Comparison of ENCODE assay signal across 23 cellular contexts in genomic region chr5:26868504-26868903, GRCh38.
A peak's percentile ranks its signal among the peaks of the same experiment; 100 is the strongest.
DNase-seq lines count a peak whose midpoint lies in the region; ATAC-seq, FAIRE-seq and TF ChIP-seq lines count a peak whose summit lies in the region.
"Had no signal": no experiment of that assay in that cellular context is flagged by ENCODE, and none has a peak within 500 bp of the region (broad histone marks: within the 10 kb centered on the region; RNA-seq: fewer than 3 reads in every experiment).

No MANE protein-coding gene starts in this region.

- H3K27ac ChIP-seq in PC-3 (ENCODE audit: low read length) = no peak overlapping the region
- H3K27ac ChIP-seq: A549; BLaER1 treated with 17β-estradiol and CSF1 and Interleukin-3, amounts not matched to agents 10 nM and 100 nM had no signal

- H3K9me3 ChIP-seq in PC-3 (ENCODE audit: low read length) = no peaks in the 10 kb centered on the region
- H3K9me3 ChIP-seq: A549; BE2C; BLaER1 treated with 17β-estradiol and CSF1 and Interleukin-3, amounts not matched to agents 10 nM and 100 nM had no signal

- no peak overlapping the region for H3K27ac Mint-ChIP-seq in stimulated activated naive B cell treated with anti-CD40 and anti-IgM and Interleukin-4, amounts not matched to agents 10 μg/mL and 1 μg/mL and 100 μg/mL, for 72 hours
- H3K27ac Mint-ChIP-seq: CD14-positive monocyte; CD4-positive, alpha-beta T cell; CD8-positive, alpha-beta memory T cell had no signal

- H3K4me3 ChIP-seq in PC-3 (ENCODE audit: low read length) = no peak overlapping the region
- H3K4me3 ChIP-seq: A549; BLaER1 treated with 17β-estradiol and CSF1 and Interleukin-3, amounts not matched to agents 10 nM and 100 nM had no signal

- peak; percentile 48 for FAIRE-seq in urothelium cell line (lab: Jason Lieb, UNC)
- FAIRE-seq: A549, D721Med, GM12892, H1 had no signal

- no peaks in the 10 kb centered on the region for H3K4me1 Mint-ChIP-seq in stimulated activated naive B cell treated with anti-CD40 and anti-IgM and Interleukin-4, amounts not matched to agents 10 μg/mL and 1 μg/mL and 100 μg/mL, for 72 hours
- H3K4me1 Mint-ChIP-seq: CD14-positive monocyte; CD8-positive, alpha-beta memory T cell had no signal

- peak in 2 of 3 experiments; percentile 6 to 63 for DNase-seq in NCI-H1417 (lab: John Stamatoyannopoulos, UW)
- no peak for DNase-seq in NCI-H1417 treated with DMSO at 0.1 percent for 48 hours (lab: John Stamatoyannopoulos, UW)
- peak; percentile 46 for DNase-seq in GOT3 (lab: John Stamatoyannopoulos, UW)
- peak; percentile 56 for DNase-seq in NCI-H69 (lab: John Stamatoyannopoulos, UW)
- DNase-seq in urothelium cell line (ENCODE audit: low spot score) = no peak
- no peak for DNase-seq in PC-3
- DNase-seq in stimulated activated naive B cell treated with anti-CD40 and anti-IgM and Interleukin-4, amounts not matched to agents 10 μg/mL and 1 μg/mL and 100 μg/mL, for 72 hours = no peak
- DNase-seq: 8988T; ACHN; AML-193; BE2C; CD4-positive, alpha-beta T cell; CD8-positive, alpha-beta memory T cell; DMS 273 treated with DMSO at 0.1 percent for 48 hours; DND-41; H7; HCEC 1CT had no signal

- POLR2A ChIA-PET in PC-3 (lab: Charles Lee; ENCODE audit: unreplicated experiment) = interaction anchor here (0.6 kb wide), 1 partner anchor 19 kb away, joined by 4 read pairs; no protein-coding TSS in a partner anchor

- H3K9me3 Mint-ChIP-seq in stimulated activated naive B cell treated with anti-CD40 and anti-IgM and Interleukin-4, amounts not matched to agents 10 μg/mL and 1 μg/mL and 100 μg/mL, for 72 hours = peaks cover 5 to 8% of the 10 kb centered on the region in 2 donors

- H3F3A ChIP-seq in PC-3 (ENCODE audit: low read length, unreplicated experiment) = no peaks in the 10 kb centered on the region

- no peaks in the 10 kb centered on the region for H4K20me1 ChIP-seq in PC-3 (ENCODE audit: low read length)
- H4K20me1 ChIP-seq: BLaER1 treated with 17β-estradiol and CSF1 and Interleukin-3, amounts not matched to agents 10 nM and 100 nM had no signal

- H3K4me3 Mint-ChIP-seq in stimulated activated naive B cell treated with anti-CD40 and anti-IgM and Interleukin-4, amounts not matched to agents 10 μg/mL and 1 μg/mL and 100 μg/mL, for 72 hours = no peak overlapping the region
- H3K4me3 Mint-ChIP-seq: CD14-positive monocyte; CD4-positive, alpha-beta T cell; CD8-positive, alpha-beta memory T cell had no signal

- no peak for TF ChIP-seq CTCF in PC-3 (conservative IDR thresholded peaks at IDR 0.05; ENCODE audit: low read depth, low read length)

- H3K9ac ChIP-seq in PC-3 (ENCODE audit: low read length) = no peak overlapping the region
- H3K9ac ChIP-seq: BLaER1 treated with 17β-estradiol and CSF1 and Interleukin-3, amounts not matched to agents 10 nM and 100 nM had no signal

- H3K36me3 ChIP-seq in PC-3 (ENCODE audit: low read depth, low read length) = no peaks in the 10 kb centered on the region
- H3K36me3 ChIP-seq: BE2C; BLaER1 treated with 17β-estradiol and CSF1 and Interleukin-3, amounts not matched to agents 10 nM and 100 nM had no signal

- no peaks in the 10 kb centered on the region for H3K27me3 ChIP-seq in PC-3 (ENCODE audit: low read length)
- H3K27me3 ChIP-seq: BE2C; BLaER1 treated with 17β-estradiol and CSF1 and Interleukin-3, amounts not matched to agents 10 nM and 100 nM had no signal

- no peak overlapping the region for H2AFZ ChIP-seq in PC-3 (ENCODE audit: low read length)

- peaks cover 25% of the 10 kb centered on the region for H3K4me1 ChIP-seq in PC-3 (ENCODE audit: insufficient read depth, low read length)
- H3K4me1 ChIP-seq: A549; BLaER1 treated with 17β-estradiol and CSF1 and Interleukin-3, amounts not matched to agents 10 nM and 100 nM had no signal

- no peaks in the 10 kb centered on the region for H3K79me2 ChIP-seq in PC-3 (ENCODE audit: low read length)

- H3K4me2 ChIP-seq in PC-3 (ENCODE audit: low read length) = no peak overlapping the region
- H3K4me2 ChIP-seq: A549; BLaER1 treated with 17β-estradiol and CSF1 and Interleukin-3, amounts not matched to agents 10 nM and 100 nM had no signal

- CTCF ChIA-PET in PC-3 (lab: Charles Lee) = no interaction called here

- H3K36me3 Mint-ChIP-seq in stimulated activated naive B cell treated with anti-CD40 and anti-IgM and Interleukin-4, amounts not matched to agents 10 μg/mL and 1 μg/mL and 100 μg/mL, for 72 hours = no peaks in the 10 kb centered on the region
- H3K36me3 Mint-ChIP-seq: CD14-positive monocyte; CD8-positive, alpha-beta memory T cell had no signal

- no TSS peak for BruUV-seq in PC-3 (replicated peaks; lab: Mats Ljungman, UMichigan)

- intact Hi-C loops in PC-3 (cut with micrococcal nuclease) = no loop called here

- no peaks in the 10 kb centered on the region for H3K27me3 Mint-ChIP-seq in stimulated activated naive B cell treated with anti-CD40 and anti-IgM and Interleukin-4, amounts not matched to agents 10 μg/mL and 1 μg/mL and 100 μg/mL, for 72 hours
- H3K27me3 Mint-ChIP-seq: CD4-positive, alpha-beta T cell; CD8-positive, alpha-beta memory T cell had no signal

- no peaks in the 10 kb centered on the region for H3K9me2 ChIP-seq in PC-3 (replicated peaks; ENCODE audit: low read length)

- no peak for ATAC-seq in PC-3
- ATAC-seq in stimulated activated naive B cell treated with anti-CD40 and anti-IgM and Interleukin-4, amounts not matched to agents 10 μg/mL and 1 μg/mL and 100 μg/mL, for 72 hours (replicated peaks) = no peak
- ATAC-seq: A549 had no signal

Comparison
In these comparisons a context has a peak if more than half of its experiments do, and no peak if none do; other contexts are left out.
1. DNase-seq: peak in NCI-H1417 (2 of 3), GOT3 (single experiment) and NCI-H69 (single experiment); none in NCI-H1417 treated with DMSO at 0.1 percent for 48 hours (single experiment), urothelium cell line (single experiment), PC-3 (single experiment) and stimulated activated naive B cell treated with anti-CD40 and anti-IgM and Interleukin-4, amounts not matched to agents 10 μg/mL and 1 μg/mL and 100 μg/mL, for 72 hours (single experiment).